Comparison of ENCODE assay signal across 8 cellular contexts in the genomic region with DNA sequence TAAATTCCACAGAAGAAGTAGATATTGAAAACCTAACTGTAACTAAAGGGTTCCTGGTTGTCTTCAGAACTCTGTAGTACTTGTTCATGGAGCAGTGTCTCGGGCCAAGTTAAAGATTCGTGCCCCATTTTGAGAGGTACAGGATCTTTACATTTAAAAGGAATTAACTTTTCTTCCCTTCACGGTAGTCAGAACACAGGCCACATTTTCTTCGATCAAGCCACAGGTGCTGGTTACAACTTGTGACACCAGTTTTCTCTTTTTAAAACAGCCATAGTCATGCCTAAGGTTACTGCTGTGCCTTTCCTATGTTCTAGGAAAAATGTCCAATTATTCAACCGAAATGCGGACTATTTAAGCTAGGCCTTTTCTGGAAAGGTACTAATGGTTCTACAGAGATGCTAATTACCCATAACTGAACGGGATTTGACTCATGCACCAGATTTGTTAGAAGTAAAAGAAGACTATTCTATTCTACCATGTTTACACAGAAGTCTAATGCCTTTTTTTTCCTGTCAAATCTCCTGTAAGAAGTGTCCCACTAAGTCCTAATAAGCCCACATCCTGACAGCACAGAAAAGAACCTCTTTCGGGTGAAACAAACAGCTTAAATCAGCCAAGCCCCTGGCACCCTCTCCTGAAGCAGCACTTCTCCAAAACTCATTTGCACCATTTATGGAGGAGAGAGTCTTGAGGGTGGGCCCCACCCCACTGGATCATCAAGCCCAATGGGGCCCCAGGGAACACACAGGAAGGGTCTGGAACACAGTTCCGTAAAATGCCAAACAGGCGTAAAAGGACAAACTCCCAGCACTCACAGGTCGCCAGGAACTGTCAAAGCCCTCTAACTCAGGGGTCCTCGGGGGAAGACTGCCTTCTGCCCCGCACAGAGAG. TPM values are rescaled to one million over a fixed set of nuclear protein-coding genes. Genes with fewer than 3 reads are reported as not detected.
DNase-seq lines count a peak whose midpoint lies in the region; ATAC-seq, FAIRE-seq and TF ChIP-seq lines count a peak whose summit lies in the region.

No MANE protein-coding gene starts in this region.

- no peaks in the 10 kb centered on the region for H3K9me2 ChIP-seq in MM.1S (replicated peaks; ENCODE audit: insufficient read depth, low read length)

- no peak overlapping the region for H3K56ac ChIP-seq in H1 (replicated peaks; ENCODE audit: insufficient read length, low read depth, low read length)

- no peak overlapping the region for H2BK20ac ChIP-seq in H1 (ENCODE audit: low read length)

- H3K4me1 ChIP-seq in MM.1S (ENCODE audit: low read length) (peaks cover 51% of the 10 kb centered on the region), H1 (replicated peaks in 1 of 4; ENCODE audit: control insufficient read depth in 3 of 4, insufficient read depth in 4 of 4, low read length in 3 of 4) (peaks cover 9 to 27% (median 16%) of the 10 kb centered on the region in 4 experiments; a peak in 6 of 7 replicates), neuron (ENCODE audit: insufficient read depth, low read length) (peaks cover 52% of the 10 kb centered on the region)

- TF ChIP-seq RAD21 in H1 (IDR thresholded peaks at IDR 0.05 in 1 of 2, conservative IDR thresholded peaks at IDR 0.05 in 1 of 2; ENCODE audit: low read depth in 2 of 2, low read length in 2 of 2) = no peak

- 0 out of 2 replicates have a peak, but pooled peaks cover 2% of the 10 kb centered on the region for H3K79me1 ChIP-seq in H1 (ENCODE audit: low read depth, low read length)

- H4K91ac ChIP-seq in H1 (replicated peaks; ENCODE audit: insufficient read length, low read length) = no peak overlapping the region

- H3K14ac ChIP-seq in H1 (ENCODE audit: insufficient read length) = no peak overlapping the region

- ATAC-seq in HG03108 (IDR thresholded peaks at IDR 0.05; ENCODE audit: unreplicated experiment) = no peak

- H3K27me3 ChIP-seq in MM.1S (replicated peaks; ENCODE audit: insufficient read depth, low read length) = 0 out of 2 replicates have a peak, but pooled peaks cover 3% of the 10 kb centered on the region
- H3K27me3 ChIP-seq in H1 (replicated peaks in 1 of 4; ENCODE audit: control insufficient read depth in 3 of 4, extremely low read depth in 1 of 4, insufficient read depth in 3 of 4, low read length in 3 of 4) = no peaks in the 10 kb centered on the region
- no peaks in the 10 kb centered on the region for H3K27me3 ChIP-seq in neuron (ENCODE audit: insufficient read depth, low read length)

- no peak overlapping the region for H4K5ac ChIP-seq in H1 (ENCODE audit: insufficient read length, low read depth, low read length)

- 11% methylated on average over 13 of the region's 13 CpGs; no CpG with 5 or more reads in 1 of the 2 experiments for WGBS in H1 (ENCODE audit: extremely low coverage in 1 of 2, insufficient coverage in 1 of 2, insufficient read length in 1 of 2, insufficient replicate concordance in 2 of 2, low coverage in 1 of 2, low lambda C conversion rate in 2 of 2, missing lambda C conversion rate in 1 of 2), 2 experiments

- H3K9me3 ChIP-seq in MM.1S (replicated peaks; ENCODE audit: insufficient read depth, low read length) (no peaks in the 10 kb centered on the region), H1 (ENCODE audit: insufficient read depth in 2 of 2, low read depth in 1 of 2, low read length in 1 of 2) (no peaks in the 10 kb centered on the region), neuron (ENCODE audit: low read length) (no peaks in the 10 kb centered on the region)

- H2AK5ac ChIP-seq in H1 (ENCODE audit: low read depth, low read length) = no peak overlapping the region

- TF ChIP-seq POLR2A in H1 (IDR thresholded peaks at IDR 0.05; ENCODE audit: control extremely low read depth in 1 of 2, low read depth in 2 of 2, low read length in 2 of 2) = no peak

- H3K23me2 ChIP-seq in H1 (ENCODE audit: low read depth, low read length) = peaks cover 7% of the 10 kb centered on the region

- POLR2A ChIA-PET in H1 (lab: Charles Lee; ENCODE audit: partially characterized antibody) = interaction anchor here (0.6 to 1.2 kb wide), 7 partner anchors 16 to 621 kb away, joined by 3 to 5 read pairs (median 3); no protein-coding TSS in a partner anchor

- H2BK15ac ChIP-seq in H1 (ENCODE audit: low read length) = no peak overlapping the region

- H3K18ac ChIP-seq in H1 (ENCODE audit: extremely low read depth, low read length) = peak overlapping the region; percentile 72; the same call in 1 of the 2 replicates

- TF ChIP-seq EP300 in H1 (IDR thresholded peaks at IDR 0.05; ENCODE audit: borderline replicate concordance in 1 of 2, low read depth in 2 of 2, low read length in 2 of 2) = no peak

- no peak overlapping the region for H3K23ac ChIP-seq in H1 (ENCODE audit: insufficient read length)

- H4K8ac ChIP-seq in H1 (ENCODE audit: extremely low read depth, insufficient read depth, low read length) = no peak overlapping the region

- H4K20me1 ChIP-seq in MM.1S (ENCODE audit: insufficient read depth, low read length) (no peaks in the 10 kb centered on the region), H1 (replicated peaks in 1 of 2; ENCODE audit: control insufficient read depth in 1 of 2, insufficient read depth in 2 of 2, low read length in 2 of 2) (peaks cover 10 to 15% of the 10 kb centered on the region in 2 experiments)

- H3K27ac ChIP-seq in MM.1S (ENCODE audit: low read length) (no peak overlapping the region), H1 (ENCODE audit: low read depth, low read length) (no peak overlapping the region)

- TF ChIP-seq CTCF in MM.1S (IDR thresholded peaks at IDR 0.05; ENCODE audit: low read length) = no peak
- TF ChIP-seq CTCF in H1 (IDR thresholded peaks at IDR 0.05; ENCODE audit: control extremely low read depth in 1 of 3, insufficient read depth in 1 of 3, low read depth in 1 of 3, low read length in 3 of 3) = no peak

- H3K9ac ChIP-seq in MM.1S (ENCODE audit: low read length) = peak overlapping the region; percentile 28; the same call in 1 of the 2 replicates
- peak overlapping the region in 3 of 4 experiments; percentile 9 to 38 (median 38); a peak in 4 of 7 replicates for H3K9ac ChIP-seq in H1 (replicated peaks in 1 of 4; ENCODE audit: extremely low read depth in 1 of 4, low read depth in 3 of 4, low read length in 3 of 4)

- H3K79me2 ChIP-seq in MM.1S (ENCODE audit: low read length) = peaks cover 61% of the 10 kb centered on the region
- peaks cover 29 to 67% of the 10 kb centered on the region in 2 experiments for H3K79me2 ChIP-seq in H1 (ENCODE audit: control insufficient read depth in 1 of 2, insufficient read depth in 2 of 2, low read length in 2 of 2)

- H3F3A ChIP-seq in MM.1S (ENCODE audit: insufficient read depth, low read length) = peaks cover 38% of the 10 kb centered on the region

- no peak overlapping the region for H2BK12ac ChIP-seq in H1 (ENCODE audit: low read depth, low read length)

- H3K36me3 ChIP-seq in MM.1S (replicated peaks; ENCODE audit: insufficient read depth, low read length) = no peaks in the 10 kb centered on the region
- no peaks in the 10 kb centered on the region; a peak in 1 of 8 replicates for H3K36me3 ChIP-seq in H1 (ENCODE audit: control insufficient read depth in 2 of 4, insufficient read depth in 4 of 4, low read length in 3 of 4)
- H3K36me3 ChIP-seq in neuron (ENCODE audit: insufficient read depth, low read length) = no peaks in the 10 kb centered on the region

- H2AFZ ChIP-seq in MM.1S (ENCODE audit: low read length) (no peak overlapping the region), H1 (ENCODE audit: low read length) (no peak overlapping the region), neuron (ENCODE audit: low read depth, low read length) (no peak overlapping the region)

- CTCF ChIA-PET in H1 (lab: Charles Lee; ENCODE audit: partially characterized antibody) = interaction anchor here (0.7 to 1.6 kb wide), 7 partner anchors 12 to 316 kb away, joined by 3 to 5 read pairs (median 3); no protein-coding TSS in a partner anchor

- no peak overlapping the region for H2BK5ac ChIP-seq in H1 (ENCODE audit: low read depth, low read length)

- no peak overlapping the region for H2BK120ac ChIP-seq in H1 (replicated peaks; ENCODE audit: low read depth, low read length)

- H3K4me2 ChIP-seq in MM.1S (ENCODE audit: low read depth, low read length) (peak overlapping the region; percentile 88), H1 (ENCODE audit: insufficient read depth in 1 of 2, low read depth in 2 of 2, low read length in 2 of 2) (peak overlapping the region; percentile 84 to 93)

- H3K4me3 ChIP-seq in MM.1S (ENCODE audit: low read length) (peak overlapping the region; percentile 89), H1 (ENCODE audit: extremely low read depth in 1 of 4, insufficient read depth in 2 of 4, low read depth in 3 of 4, low read length in 4 of 4) (peak overlapping the region; percentile 85 to 96 (median 90)), neuron (ENCODE audit: low read length) (peak overlapping the region; percentile 73)

- H3K4ac ChIP-seq in H1 (replicated peaks; ENCODE audit: insufficient read length, low read depth, low read length) = no peak overlapping the region

- FAIRE-seq in H1 (lab: Jason Lieb, UNC) (no peak), RCC 7860 (lab: Jason Lieb, UNC) (no peak)

- DNase-seq in CD1c-positive myeloid dendritic cell (ENCODE audit: extremely low spot score) = peak; percentile 9
- DNase-seq in MM.1S = no peak
- no peak for DNase-seq in H1 (ENCODE audit: low read depth in 1 of 2, low spot score in 2 of 2)
- no peak for DNase-seq in RCC 7860 (ENCODE audit: low spot score)
- DNase-seq in NCI-H146 (lab: John Stamatoyannopoulos, UW) = no peak
- DNase-seq in SHP77 treated with DMSO at 0.1 percent for 48 hours (lab: John Stamatoyannopoulos, UW) = no peak

TF ChIP-seq in H1, 55 proteins besides CTCF, POLR2A, EP300 and RAD21 (continues in another document):
- peak; percentile 33; the same call in 1 of the 2 replicates for TF ChIP-seq SP4 (IDR thresholded peaks at IDR 0.05; ENCODE audit: low read length)
- TF ChIP-seq RBBP5 (IDR thresholded peaks at IDR 0.05; ENCODE audit: borderline replicate concordance, low read depth, low read length) = no peak
- TF ChIP-seq TAF7 (optimal IDR thresholded peaks at IDR 0.05; ENCODE audit: borderline replicate concordance, low read depth, low read length) = peak; percentile 15
- TF ChIP-seq ASH2L (IDR thresholded peaks at IDR 0.05; ENCODE audit: low read length) = no peak
- TF ChIP-seq SAP30 (IDR thresholded peaks at IDR 0.05; ENCODE audit: insufficient read depth, insufficient replicate concordance, low read length) = peak; percentile 46
- TF ChIP-seq BRCA1 (IDR thresholded peaks at IDR 0.05; ENCODE audit: low read depth, low read length) = no peak

RNA-seq across cellular contexts. Expression of a gene that starts 1.9 kb away (rescaled TPM):
- 78.1 and 86.8 TPM in 2 replicates for total RNA-seq in H1 (2021; fragmentation: NEBNext Ultra II Directional; extraction: Animal tissue kit (Norgen Biotek cat#: 25700))
- 88.7 and 94.1 TPM in 2 replicates for polyA plus RNA-seq in H1 (2011; rRNA removed)
- 87.8 TPM for polyA plus RNA-seq in H1 (2011; cell fraction: cytosol; rRNA removed)
- 241 TPM for polyA plus RNA-seq in H1 (2011; cell fraction: nucleus; rRNA removed)
- 76.9 to 126 TPM (median 101 TPM) in 4 replicates for polyA plus RNA-seq in H1 (2012, experiment 1 of 2)
- 35.9 TPM for polyA plus RNA-seq in H1 (2012, experiment 2 of 2)
- 95.4 TPM for polyA plus RNA-seq in H1 (2013, experiment 1 of 2)
- 95.1 TPM for polyA plus RNA-seq in H1 (2013, experiment 2 of 2)
- 291 and 398 TPM in 2 replicates for polyA minus RNA-seq in H1 (2011; rRNA and poly(A)+ RNA removed)
- 82.9 TPM for polyA minus RNA-seq in H1 (2011; cell fraction: cytosol; rRNA and poly(A)+ RNA removed)
- 139 TPM for polyA minus RNA-seq in H1 (2011; cell fraction: nucleus; rRNA and poly(A)+ RNA removed)
